ENCODE assay signal across 1 cellular context in the genomic region with DNA sequence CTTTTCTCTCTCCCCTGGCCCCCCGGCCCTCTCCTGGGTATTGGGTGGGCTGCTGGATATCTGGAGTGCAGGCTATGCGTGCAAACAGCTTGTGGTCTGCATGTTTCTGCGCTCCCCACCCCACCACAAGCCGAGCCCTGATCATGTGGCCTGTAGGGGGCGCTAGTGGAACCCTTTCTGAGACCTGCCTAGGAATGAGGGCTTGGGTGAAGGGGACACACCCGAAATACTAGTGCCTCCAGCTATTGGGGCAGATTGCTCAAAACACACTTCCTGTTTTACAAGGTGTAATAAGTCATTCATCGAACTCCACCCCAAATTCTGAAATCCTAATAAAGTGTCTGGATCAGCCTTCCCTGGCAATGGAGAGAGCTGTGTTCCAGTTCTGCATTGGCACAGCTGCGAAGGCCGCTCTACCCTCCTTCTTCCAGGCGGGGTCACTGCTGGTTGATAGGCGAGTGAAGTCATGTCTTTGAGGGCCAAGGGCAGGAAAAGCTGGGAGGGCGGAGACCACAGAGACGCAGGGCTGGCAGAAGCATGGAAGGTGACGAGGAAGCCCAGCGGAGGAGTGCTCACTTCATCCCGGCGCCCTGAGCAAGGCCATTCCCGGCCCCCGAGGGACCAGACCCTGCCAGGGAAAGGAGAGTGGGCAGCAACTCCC.
TF ChIP-seq lines count a peak whose summit lies in the region.

No MANE protein-coding gene starts in this region.

TF ChIP-seq in HEK293, 187 proteins besides CTCF, POLR2A, EP300 and RAD21 (continued from another document):
- TF ChIP-seq, protein P1, sequence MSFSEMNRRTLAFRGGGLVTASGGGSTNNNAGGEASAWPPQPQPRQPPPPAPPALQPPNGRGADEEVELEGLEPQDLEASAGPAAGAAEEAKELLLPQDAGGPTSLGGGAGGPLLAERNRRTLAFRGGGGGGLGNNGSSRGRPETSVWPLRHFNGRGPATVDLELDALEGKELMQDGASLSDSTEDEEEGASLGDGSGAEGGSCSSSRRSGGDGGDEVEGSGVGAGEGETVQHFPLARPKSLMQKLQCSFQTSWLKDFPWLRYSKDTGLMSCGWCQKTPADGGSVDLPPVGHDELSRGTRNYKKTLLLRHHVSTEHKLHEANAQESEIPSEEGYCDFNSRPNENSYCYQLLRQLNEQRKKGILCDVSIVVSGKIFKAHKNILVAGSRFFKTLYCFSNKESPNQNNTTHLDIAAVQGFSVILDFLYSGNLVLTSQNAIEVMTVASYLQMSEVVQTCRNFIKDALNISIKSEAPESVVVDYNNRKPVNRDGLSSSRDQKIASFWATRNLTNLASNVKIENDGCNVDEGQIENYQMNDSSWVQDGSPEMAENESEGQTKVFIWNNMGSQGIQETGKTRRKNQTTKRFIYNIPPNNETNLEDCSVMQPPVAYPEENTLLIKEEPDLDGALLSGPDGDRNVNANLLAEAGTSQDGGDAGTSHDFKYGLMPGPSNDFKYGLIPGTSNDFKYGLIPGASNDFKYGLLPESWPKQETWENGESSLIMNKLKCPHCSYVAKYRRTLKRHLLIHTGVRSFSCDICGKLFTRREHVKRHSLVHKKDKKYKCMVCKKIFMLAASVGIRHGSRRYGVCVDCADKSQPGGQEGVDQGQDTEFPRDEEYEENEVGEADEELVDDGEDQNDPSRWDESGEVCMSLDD (tag by site-specific recombination; IDR thresholded peaks at IDR 0.05), result no peak
- no peak for TF ChIP-seq ZFHX2 (tag by site-specific recombination; conservative IDR thresholded peaks at IDR 0.05)
- TF ChIP-seq YY1 (tag by site-specific recombination; IDR thresholded peaks at IDR 0.05), result no peak
- TF ChIP-seq FEZF1 (tag by site-specific recombination; IDR thresholded peaks at IDR 0.05), result no peak
- no peak; the same call in 1 of the 2 replicates for TF ChIP-seq PATZ1 (tag by site-specific recombination; IDR thresholded peaks at IDR 0.05)
- no peak for TF ChIP-seq ZSCAN23 (tag by site-specific recombination; IDR thresholded peaks at IDR 0.05)
- TF ChIP-seq KLF7 (tag by site-specific recombination; IDR thresholded peaks at IDR 0.05; ENCODE audit: borderline replicate concordance), result 0 out of 2 replicates have a peak, but pooled peaks have one; percentile 31
- no peak for TF ChIP-seq ZNF211 (tag by site-specific recombination; IDR thresholded peaks at IDR 0.05; ENCODE audit: low read depth)
- TF ChIP-seq, protein P2, sequence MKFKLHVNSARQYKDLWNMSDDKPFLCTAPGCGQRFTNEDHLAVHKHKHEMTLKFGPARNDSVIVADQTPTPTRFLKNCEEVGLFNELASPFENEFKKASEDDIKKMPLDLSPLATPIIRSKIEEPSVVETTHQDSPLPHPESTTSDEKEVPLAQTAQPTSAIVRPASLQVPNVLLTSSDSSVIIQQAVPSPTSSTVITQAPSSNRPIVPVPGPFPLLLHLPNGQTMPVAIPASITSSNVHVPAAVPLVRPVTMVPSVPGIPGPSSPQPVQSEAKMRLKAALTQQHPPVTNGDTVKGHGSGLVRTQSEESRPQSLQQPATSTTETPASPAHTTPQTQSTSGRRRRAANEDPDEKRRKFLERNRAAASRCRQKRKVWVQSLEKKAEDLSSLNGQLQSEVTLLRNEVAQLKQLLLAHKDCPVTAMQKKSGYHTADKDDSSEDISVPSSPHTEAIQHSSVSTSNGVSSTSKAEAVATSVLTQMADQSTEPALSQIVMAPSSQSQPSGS (tag by site-specific recombination; IDR thresholded peaks at IDR 0.05; ENCODE audit: low read depth), result no peak
TF ChIP-seq in HEK293: peak in this region for 2.
